Comparison of ENCODE assay signal across 2 cellular contexts in genomic region chr9:128823362-128823902, GRCh38.
TF ChIP-seq lines count a peak whose summit lies in the region.

No MANE protein-coding gene starts in this region.

TF ChIP-seq in K562, 482 proteins besides CTCF, POLR2A, EP300 and RAD21 (continues in another document):
- no peak for TF ChIP-seq HINFP (tag; conservative IDR thresholded peaks at IDR 0.05; ENCODE audit: low read depth)
- TF ChIP-seq ARHGAP35 (IDR thresholded peaks at IDR 0.05; ENCODE audit: partially characterized antibody): no peak
- TF ChIP-seq, protein P1, sequence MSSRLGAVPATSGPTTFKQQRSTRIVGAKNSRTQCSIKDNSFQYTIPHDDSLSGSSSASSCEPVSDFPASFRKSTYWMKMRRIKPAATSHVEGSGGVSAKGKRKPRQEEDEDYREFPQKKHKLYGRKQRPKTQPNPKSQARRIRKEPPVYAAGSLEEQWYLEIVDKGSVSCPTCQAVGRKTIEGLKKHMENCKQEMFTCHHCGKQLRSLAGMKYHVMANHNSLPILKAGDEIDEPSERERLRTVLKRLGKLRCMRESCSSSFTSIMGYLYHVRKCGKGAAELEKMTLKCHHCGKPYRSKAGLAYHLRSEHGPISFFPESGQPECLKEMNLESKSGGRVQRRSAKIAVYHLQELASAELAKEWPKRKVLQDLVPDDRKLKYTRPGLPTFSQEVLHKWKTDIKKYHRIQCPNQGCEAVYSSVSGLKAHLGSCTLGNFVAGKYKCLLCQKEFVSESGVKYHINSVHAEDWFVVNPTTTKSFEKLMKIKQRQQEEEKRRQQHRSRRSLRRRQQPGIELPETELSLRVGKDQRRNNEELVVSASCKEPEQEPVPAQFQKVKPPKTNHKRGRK (tag; IDR thresholded peaks at IDR 0.05): no peak
- TF ChIP-seq RERE (CRISPR knock-in tag; IDR thresholded peaks at IDR 0.05; ENCODE audit: borderline replicate concordance): no peak
- TF ChIP-seq PPARD (CRISPR knock-in tag; IDR thresholded peaks at IDR 0.05): no peak
- TF ChIP-seq PURB (CRISPR knock-in tag; IDR thresholded peaks at IDR 0.05; ENCODE audit: low read depth): no peak
- no peak for TF ChIP-seq KDM2B (CRISPR knock-in tag; IDR thresholded peaks at IDR 0.05)
- no peak for TF ChIP-seq LCOR (CRISPR knock-in tag; IDR thresholded peaks at IDR 0.05)
- TF ChIP-seq, protein P2, sequence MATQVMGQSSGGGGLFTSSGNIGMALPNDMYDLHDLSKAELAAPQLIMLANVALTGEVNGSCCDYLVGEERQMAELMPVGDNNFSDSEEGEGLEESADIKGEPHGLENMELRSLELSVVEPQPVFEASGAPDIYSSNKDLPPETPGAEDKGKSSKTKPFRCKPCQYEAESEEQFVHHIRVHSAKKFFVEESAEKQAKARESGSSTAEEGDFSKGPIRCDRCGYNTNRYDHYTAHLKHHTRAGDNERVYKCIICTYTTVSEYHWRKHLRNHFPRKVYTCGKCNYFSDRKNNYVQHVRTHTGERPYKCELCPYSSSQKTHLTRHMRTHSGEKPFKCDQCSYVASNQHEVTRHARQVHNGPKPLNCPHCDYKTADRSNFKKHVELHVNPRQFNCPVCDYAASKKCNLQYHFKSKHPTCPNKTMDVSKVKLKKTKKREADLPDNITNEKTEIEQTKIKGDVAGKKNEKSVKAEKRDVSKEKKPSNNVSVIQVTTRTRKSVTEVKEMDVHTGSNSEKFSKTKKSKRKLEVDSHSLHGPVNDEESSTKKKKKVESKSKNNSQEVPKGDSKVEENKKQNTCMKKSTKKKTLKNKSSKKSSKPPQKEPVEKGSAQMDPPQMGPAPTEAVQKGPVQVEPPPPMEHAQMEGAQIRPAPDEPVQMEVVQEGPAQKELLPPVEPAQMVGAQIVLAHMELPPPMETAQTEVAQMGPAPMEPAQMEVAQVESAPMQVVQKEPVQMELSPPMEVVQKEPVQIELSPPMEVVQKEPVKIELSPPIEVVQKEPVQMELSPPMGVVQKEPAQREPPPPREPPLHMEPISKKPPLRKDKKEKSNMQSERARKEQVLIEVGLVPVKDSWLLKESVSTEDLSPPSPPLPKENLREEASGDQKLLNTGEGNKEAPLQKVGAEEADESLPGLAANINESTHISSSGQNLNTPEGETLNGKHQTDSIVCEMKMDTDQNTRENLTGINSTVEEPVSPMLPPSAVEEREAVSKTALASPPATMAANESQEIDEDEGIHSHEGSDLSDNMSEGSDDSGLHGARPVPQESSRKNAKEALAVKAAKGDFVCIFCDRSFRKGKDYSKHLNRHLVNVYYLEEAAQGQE (CRISPR knock-in tag; IDR thresholded peaks at IDR 0.05; ENCODE audit: low read depth): no peak
- TF ChIP-seq, protein P3, sequence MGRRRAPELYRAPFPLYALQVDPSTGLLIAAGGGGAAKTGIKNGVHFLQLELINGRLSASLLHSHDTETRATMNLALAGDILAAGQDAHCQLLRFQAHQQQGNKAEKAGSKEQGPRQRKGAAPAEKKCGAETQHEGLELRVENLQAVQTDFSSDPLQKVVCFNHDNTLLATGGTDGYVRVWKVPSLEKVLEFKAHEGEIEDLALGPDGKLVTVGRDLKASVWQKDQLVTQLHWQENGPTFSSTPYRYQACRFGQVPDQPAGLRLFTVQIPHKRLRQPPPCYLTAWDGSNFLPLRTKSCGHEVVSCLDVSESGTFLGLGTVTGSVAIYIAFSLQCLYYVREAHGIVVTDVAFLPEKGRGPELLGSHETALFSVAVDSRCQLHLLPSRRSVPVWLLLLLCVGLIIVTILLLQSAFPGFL (CRISPR knock-in tag; IDR thresholded peaks at IDR 0.05): no peak
- no peak for TF ChIP-seq THRAP3 (IDR thresholded peaks at IDR 0.05; ENCODE audit: borderline replicate concordance)

TF ChIP-seq in liver, 16 proteins besides CTCF, POLR2A, EP300 and RAD21:
- no peak for TF ChIP-seq ATF3 (IDR thresholded peaks at IDR 0.05)
- TF ChIP-seq, protein P2 (IDR thresholded peaks at IDR 0.05): no peak
- TF ChIP-seq FOXA2 (IDR thresholded peaks at IDR 0.05): no peak
- no peak for TF ChIP-seq EGR1 (IDR thresholded peaks at IDR 0.05; ENCODE audit: low read depth in 2 of 2)
- TF ChIP-seq, protein P4, sequence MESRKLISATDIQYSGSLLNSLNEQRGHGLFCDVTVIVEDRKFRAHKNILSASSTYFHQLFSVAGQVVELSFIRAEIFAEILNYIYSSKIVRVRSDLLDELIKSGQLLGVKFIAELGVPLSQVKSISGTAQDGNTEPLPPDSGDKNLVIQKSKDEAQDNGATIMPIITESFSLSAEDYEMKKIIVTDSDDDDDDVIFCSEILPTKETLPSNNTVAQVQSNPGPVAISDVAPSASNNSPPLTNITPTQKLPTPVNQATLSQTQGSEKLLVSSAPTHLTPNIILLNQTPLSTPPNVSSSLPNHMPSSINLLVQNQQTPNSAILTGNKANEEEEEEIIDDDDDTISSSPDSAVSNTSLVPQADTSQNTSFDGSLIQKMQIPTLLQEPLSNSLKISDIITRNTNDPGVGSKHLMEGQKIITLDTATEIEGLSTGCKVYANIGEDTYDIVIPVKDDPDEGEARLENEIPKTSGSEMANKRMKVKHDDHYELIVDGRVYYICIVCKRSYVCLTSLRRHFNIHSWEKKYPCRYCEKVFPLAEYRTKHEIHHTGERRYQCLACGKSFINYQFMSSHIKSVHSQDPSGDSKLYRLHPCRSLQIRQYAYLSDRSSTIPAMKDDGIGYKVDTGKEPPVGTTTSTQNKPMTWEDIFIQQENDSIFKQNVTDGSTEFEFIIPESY (IDR thresholded peaks at IDR 0.05): no peak
- TF ChIP-seq GABPA (IDR thresholded peaks at IDR 0.05 in 1 of 2, conservative IDR thresholded peaks at IDR 0.05 in 1 of 2): no peak
- peak; percentile 44 to 45 for TF ChIP-seq RXRA (IDR thresholded peaks at IDR 0.05)
